ENCODE assay signal across 15 cellular contexts in the genomic region with DNA sequence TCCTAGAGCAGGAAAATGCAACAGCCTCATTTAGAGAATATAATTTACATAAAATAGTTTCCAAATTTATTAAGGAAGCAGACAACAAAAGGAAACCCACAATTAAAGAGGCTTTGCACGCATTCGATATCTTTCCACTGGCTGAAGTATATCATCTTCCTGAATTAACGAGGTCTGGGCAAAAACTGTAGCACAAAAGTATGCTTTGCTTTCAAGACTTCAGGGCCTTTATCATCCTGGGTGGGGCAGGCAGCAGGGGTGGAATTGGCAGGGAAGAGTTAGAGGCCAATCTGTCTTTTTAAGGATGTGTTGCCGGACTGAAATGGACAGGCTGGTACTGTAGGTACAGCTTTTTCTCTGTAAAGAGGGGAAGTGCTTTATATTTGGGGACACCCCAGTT. TPM values are rescaled to one million over a fixed set of nuclear protein-coding genes. Genes with fewer than 3 reads are reported as not detected.
DNase-seq lines count a peak whose midpoint lies in the region; ATAC-seq and TF ChIP-seq lines count a peak whose summit lies in the region.
"Had no signal": no experiment of that assay in that cellular context is flagged by ENCODE, and none has a peak within 500 bp of the region (broad histone marks: within the 10 kb centered on the region; RNA-seq: fewer than 3 reads in every experiment).

No MANE protein-coding gene starts in this region.

- H3K36me3 Mint-ChIP-seq in Caco-2 (ENCODE audit: insufficient read depth, unreplicated experiment) = peaks cover 18% of the 10 kb centered on the region

- intact Hi-C loops in Caco-2 (cut with micrococcal nuclease; ENCODE audit: unreplicated experiment) = loop anchor here (5.0 kb wide), 1 partner anchor 72 kb away; no protein-coding TSS in a partner anchor

- H3K4me1 Mint-ChIP-seq in Caco-2 (ENCODE audit: low read depth, unreplicated experiment) = peaks cover 16% of the 10 kb centered on the region
- H3K4me1 Mint-ChIP-seq: B cell had no signal

- H3K27me3 ChIP-seq in Caco-2 (replicated peaks; ENCODE audit: control insufficient read depth, insufficient read depth, low read length) = no peaks in the 10 kb centered on the region
- H3K27me3 ChIP-seq: BLaER1 treated with 17β-estradiol and CSF1 and Interleukin-3, amounts not matched to agents 10 nM and 100 nM had no signal

- no TSS peak for BruUV-seq in Caco-2 (replicated peaks; lab: Mats Ljungman, UMichigan)

- H3K9me3 ChIP-seq in Caco-2 (no peaks in the 10 kb centered on the region), SK-N-MC (ENCODE audit: low read depth, low read length) (no peaks in the 10 kb centered on the region)
- H3K9me3 ChIP-seq: BLaER1 treated with 17β-estradiol and CSF1 and Interleukin-3, amounts not matched to agents 10 nM and 100 nM; HAP-1 had no signal

- peak overlapping the region; percentile 44 for H3K27ac Mint-ChIP-seq in Caco-2 (ENCODE audit: unreplicated experiment)
- H3K27ac Mint-ChIP-seq: B cell; CD8-positive, alpha-beta T cell had no signal

- H3K4me1 ChIP-seq in Caco-2 = peaks cover 21% of the 10 kb centered on the region
- H3K4me1 ChIP-seq: HAP-1 had no signal

- ATAC-seq in omental fat pad (ENCODE audit: low FRiP score) = peak; percentile 44
- ATAC-seq: CD8-positive, alpha-beta T cell; HepG2 had no signal

- TF ChIP-seq CTCF in Caco-2 (IDR thresholded peaks at IDR 0.05; ENCODE audit: insufficient read depth in 1 of 2, low read depth in 1 of 2, low read length in 1 of 2, severe bottlenecking in 1 of 2, unreplicated experiment in 1 of 2) (no peak), omental fat pad (IDR thresholded peaks at IDR 0.05) (no peak)

- no peaks in the 10 kb centered on the region for H3K9me3 Mint-ChIP-seq in Caco-2 (ENCODE audit: unreplicated experiment)
- H3K9me3 Mint-ChIP-seq: CD8-positive, alpha-beta T cell had no signal

- no peak overlapping the region for H3K27ac ChIP-seq in SK-N-MC
- H3K27ac ChIP-seq: BLaER1 treated with 17β-estradiol and CSF1 and Interleukin-3, amounts not matched to agents 10 nM and 100 nM had no signal

- no peaks in the 10 kb centered on the region for H3K36me3 ChIP-seq in Caco-2 (ENCODE audit: control insufficient read depth, insufficient read depth, low read length)
- H3K36me3 ChIP-seq in SK-N-MC (ENCODE audit: insufficient read depth, low read length) = no peaks in the 10 kb centered on the region

- H3K4me3 Mint-ChIP-seq in Caco-2 (ENCODE audit: unreplicated experiment) = no peak overlapping the region
- H3K4me3 Mint-ChIP-seq: B cell; CD8-positive, alpha-beta T cell had no signal

- H3K27me3 Mint-ChIP-seq in Caco-2 (ENCODE audit: insufficient read depth, unreplicated experiment) = no peaks in the 10 kb centered on the region
- H3K27me3 Mint-ChIP-seq: B cell had no signal

- H3K4me3 ChIP-seq in Caco-2 (ENCODE audit: low read depth, low read length) (no peak overlapping the region), SK-N-MC (no peak overlapping the region)
- H3K4me3 ChIP-seq: BLaER1 treated with 17β-estradiol and CSF1 and Interleukin-3, amounts not matched to agents 10 nM and 100 nM; HAP-1 had no signal

- H3K9ac ChIP-seq in SK-N-MC (ENCODE audit: insufficient read length) = no peak overlapping the region

- CTCF ChIA-PET in Caco-2 (lab: Charles Lee) = no interaction called here

- DNase-seq in Caco-2 (no peak), SK-N-MC (ENCODE audit: low read depth, low spot score) (peak; percentile 12), fibroblast of peridontal ligament (ENCODE audit: extremely low read depth) (peak; percentile 18), omental fat pad (ENCODE audit: low spot score) (no peak), kidney tubule cell (ENCODE audit: low spot score) (no peak), GM03348 (ENCODE audit: low spot score) (no peak), NCI-H2029 (lab: John Stamatoyannopoulos, UW) (no peak)
- no peak for DNase-seq in activated T-cell treated with anti-CD3 and anti-CD28 coated beads, Interleukin-2, amount 50 U/mL, for 48 hours
- DNase-seq: 8988T; CD8-positive, alpha-beta T cell; DMS 273 treated with DMSO at 0.1 percent for 48 hours had no signal

- POLR2A ChIA-PET in Caco-2 (lab: Charles Lee) = no interaction called here

RNA-seq across cellular contexts. Expression of a gene that starts 17.0 kb away (rescaled TPM):
- total RNA-seq in Caco-2 (2022) = 32.5 and 36.5 TPM in 2 replicates
- total RNA-seq in omental fat pad = 10 to 100 TPM; 17.7 to 30.1 (median 23.0) TPM

Comparison
In these comparisons a context has a peak if more than half of its experiments do, and no peak if none do; other contexts are left out.
1. DNase-seq: peak in SK-N-MC (single experiment) and fibroblast of peridontal ligament (single experiment); none in Caco-2 (0 of 2), omental fat pad (single experiment), kidney tubule cell (single experiment), activated T-cell treated with anti-CD3 and anti-CD28 coated beads, Interleukin-2, amount 50 U/mL, for 48 hours (0 of 2), GM03348 (single experiment) and NCI-H2029 (single experiment).